1 cellular context compared by ENCODE assay signal in the genomic region with DNA sequence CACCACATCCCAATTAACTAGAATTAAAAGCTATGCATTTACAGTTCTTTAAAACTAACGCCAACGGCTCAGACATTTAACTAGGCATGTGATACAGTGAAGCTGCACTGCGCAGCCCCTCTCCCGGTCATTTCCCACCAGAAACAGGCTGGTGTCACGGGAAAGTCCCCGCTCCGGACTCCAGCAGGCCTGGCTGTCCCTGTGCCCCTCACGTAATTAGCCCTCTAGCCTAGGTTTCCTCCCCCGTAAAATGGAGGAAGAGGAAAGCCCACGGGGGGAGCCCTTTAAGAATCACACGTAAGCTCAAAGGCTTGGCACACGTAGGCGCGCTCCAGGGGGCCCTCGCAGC.
TF ChIP-seq lines count a peak whose summit lies in the region.

No MANE protein-coding gene starts in this region.

TF ChIP-seq in K562, 482 proteins besides CTCF, POLR2A, EP300 and RAD21 (continued from another document):
- TF ChIP-seq ZNF511 (CRISPR knock-in tag; IDR thresholded peaks at IDR 0.05) = no peak
- TF ChIP-seq ARID3B (CRISPR knock-in tag; IDR thresholded peaks at IDR 0.05; ENCODE audit: borderline replicate concordance) = no peak
- TF ChIP-seq ZBED1 (IDR thresholded peaks at IDR 0.05) = no peak
- TF ChIP-seq ZKSCAN1 (IDR thresholded peaks at IDR 0.05; ENCODE audit: low read depth, low read length) = no peak
- TF ChIP-seq E2F3 (CRISPR knock-in tag; IDR thresholded peaks at IDR 0.05) = no peak
- no peak for TF ChIP-seq ZNF583 (CRISPR knock-in tag; IDR thresholded peaks at IDR 0.05)
- TF ChIP-seq, protein P1, sequence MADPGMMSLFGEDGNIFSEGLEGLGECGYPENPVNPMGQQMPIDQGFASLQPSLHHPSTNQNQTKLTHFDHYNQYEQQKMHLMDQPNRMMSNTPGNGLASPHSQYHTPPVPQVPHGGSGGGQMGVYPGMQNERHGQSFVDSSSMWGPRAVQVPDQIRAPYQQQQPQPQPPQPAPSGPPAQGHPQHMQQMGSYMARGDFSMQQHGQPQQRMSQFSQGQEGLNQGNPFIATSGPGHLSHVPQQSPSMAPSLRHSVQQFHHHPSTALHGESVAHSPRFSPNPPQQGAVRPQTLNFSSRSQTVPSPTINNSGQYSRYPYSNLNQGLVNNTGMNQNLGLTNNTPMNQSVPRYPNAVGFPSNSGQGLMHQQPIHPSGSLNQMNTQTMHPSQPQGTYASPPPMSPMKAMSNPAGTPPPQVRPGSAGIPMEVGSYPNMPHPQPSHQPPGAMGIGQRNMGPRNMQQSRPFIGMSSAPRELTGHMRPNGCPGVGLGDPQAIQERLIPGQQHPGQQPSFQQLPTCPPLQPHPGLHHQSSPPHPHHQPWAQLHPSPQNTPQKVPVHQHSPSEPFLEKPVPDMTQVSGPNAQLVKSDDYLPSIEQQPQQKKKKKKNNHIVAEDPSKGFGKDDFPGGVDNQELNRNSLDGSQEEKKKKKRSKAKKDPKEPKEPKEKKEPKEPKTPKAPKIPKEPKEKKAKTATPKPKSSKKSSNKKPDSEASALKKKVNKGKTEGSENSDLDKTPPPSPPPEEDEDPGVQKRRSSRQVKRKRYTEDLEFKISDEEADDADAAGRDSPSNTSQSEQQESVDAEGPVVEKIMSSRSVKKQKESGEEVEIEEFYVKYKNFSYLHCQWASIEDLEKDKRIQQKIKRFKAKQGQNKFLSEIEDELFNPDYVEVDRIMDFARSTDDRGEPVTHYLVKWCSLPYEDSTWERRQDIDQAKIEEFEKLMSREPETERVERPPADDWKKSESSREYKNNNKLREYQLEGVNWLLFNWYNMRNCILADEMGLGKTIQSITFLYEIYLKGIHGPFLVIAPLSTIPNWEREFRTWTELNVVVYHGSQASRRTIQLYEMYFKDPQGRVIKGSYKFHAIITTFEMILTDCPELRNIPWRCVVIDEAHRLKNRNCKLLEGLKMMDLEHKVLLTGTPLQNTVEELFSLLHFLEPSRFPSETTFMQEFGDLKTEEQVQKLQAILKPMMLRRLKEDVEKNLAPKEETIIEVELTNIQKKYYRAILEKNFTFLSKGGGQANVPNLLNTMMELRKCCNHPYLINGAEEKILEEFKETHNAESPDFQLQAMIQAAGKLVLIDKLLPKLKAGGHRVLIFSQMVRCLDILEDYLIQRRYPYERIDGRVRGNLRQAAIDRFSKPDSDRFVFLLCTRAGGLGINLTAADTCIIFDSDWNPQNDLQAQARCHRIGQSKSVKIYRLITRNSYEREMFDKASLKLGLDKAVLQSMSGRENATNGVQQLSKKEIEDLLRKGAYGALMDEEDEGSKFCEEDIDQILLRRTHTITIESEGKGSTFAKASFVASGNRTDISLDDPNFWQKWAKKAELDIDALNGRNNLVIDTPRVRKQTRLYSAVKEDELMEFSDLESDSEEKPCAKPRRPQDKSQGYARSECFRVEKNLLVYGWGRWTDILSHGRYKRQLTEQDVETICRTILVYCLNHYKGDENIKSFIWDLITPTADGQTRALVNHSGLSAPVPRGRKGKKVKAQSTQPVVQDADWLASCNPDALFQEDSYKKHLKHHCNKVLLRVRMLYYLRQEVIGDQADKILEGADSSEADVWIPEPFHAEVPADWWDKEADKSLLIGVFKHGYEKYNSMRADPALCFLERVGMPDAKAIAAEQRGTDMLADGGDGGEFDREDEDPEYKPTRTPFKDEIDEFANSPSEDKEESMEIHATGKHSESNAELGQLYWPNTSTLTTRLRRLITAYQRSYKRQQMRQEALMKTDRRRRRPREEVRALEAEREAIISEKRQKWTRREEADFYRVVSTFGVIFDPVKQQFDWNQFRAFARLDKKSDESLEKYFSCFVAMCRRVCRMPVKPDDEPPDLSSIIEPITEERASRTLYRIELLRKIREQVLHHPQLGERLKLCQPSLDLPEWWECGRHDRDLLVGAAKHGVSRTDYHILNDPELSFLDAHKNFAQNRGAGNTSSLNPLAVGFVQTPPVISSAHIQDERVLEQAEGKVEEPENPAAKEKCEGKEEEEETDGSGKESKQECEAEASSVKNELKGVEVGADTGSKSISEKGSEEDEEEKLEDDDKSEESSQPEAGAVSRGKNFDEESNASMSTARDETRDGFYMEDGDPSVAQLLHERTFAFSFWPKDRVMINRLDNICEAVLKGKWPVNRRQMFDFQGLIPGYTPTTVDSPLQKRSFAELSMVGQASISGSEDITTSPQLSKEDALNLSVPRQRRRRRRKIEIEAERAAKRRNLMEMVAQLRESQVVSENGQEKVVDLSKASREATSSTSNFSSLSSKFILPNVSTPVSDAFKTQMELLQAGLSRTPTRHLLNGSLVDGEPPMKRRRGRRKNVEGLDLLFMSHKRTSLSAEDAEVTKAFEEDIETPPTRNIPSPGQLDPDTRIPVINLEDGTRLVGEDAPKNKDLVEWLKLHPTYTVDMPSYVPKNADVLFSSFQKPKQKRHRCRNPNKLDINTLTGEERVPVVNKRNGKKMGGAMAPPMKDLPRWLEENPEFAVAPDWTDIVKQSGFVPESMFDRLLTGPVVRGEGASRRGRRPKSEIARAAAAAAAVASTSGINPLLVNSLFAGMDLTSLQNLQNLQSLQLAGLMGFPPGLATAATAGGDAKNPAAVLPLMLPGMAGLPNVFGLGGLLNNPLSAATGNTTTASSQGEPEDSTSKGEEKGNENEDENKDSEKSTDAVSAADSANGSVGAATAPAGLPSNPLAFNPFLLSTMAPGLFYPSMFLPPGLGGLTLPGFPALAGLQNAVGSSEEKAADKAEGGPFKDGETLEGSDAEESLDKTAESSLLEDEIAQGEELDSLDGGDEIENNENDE (IDR thresholded peaks at IDR 0.05; ENCODE audit: low read depth, low read length) = no peak
- no peak for TF ChIP-seq KLF1 (tag; IDR thresholded peaks at IDR 0.05)
- no peak for TF ChIP-seq YBX1 (IDR thresholded peaks at IDR 0.05)
- TF ChIP-seq ARID4B (CRISPR knock-in tag; IDR thresholded peaks at IDR 0.05) = no peak
- no peak for TF ChIP-seq ELK1 (CRISPR knock-in tag; IDR thresholded peaks at IDR 0.05)
TF ChIP-seq in K562: peak in this region for 0.
